Comparison of ENCODE assay signal across 28 cellular contexts in the genomic region with DNA sequence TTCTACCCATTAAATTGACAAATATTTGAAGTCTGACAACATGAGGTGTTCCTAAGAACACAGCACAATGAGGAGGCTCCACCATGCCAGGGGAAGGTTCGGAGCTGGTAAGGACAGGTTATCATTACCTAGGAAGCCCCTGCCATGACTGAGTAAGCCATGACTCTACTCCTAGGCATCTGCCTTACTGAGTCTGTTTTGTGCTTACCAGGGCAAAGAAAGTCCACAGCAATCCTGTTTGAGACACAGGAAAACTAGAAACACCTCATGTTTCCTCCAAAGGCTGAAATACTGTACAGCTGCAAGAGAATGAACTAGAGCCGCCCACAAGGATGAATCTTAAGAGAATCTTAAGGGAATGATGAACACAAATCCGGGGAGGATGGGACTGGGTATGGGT.
"Had no signal": no experiment of that assay in that cellular context is flagged by ENCODE, and none has a peak within 500 bp of the region (broad histone marks: within the 10 kb centered on the region; RNA-seq: fewer than 3 reads in every experiment).

No MANE protein-coding gene starts in this region.

- H3K27me3 Mint-ChIP-seq: activated B cell treated with CpG ODN at 0.5 μM for 24 hours; activated CD8-positive, alpha-beta T cell treated with anti-CD3 and anti-CD28 coated beads for 36 hours; activated naive CD8-positive, alpha-beta T cell treated with anti-CD3 and anti-CD28 coated beads, Interleukin-2, amount 50 U/mL, for 24 hours; activated T-helper 17 cell treated with anti-CD3 and anti-CD28 coated beads, Interleukin-2, amount 50 U/mL, for 72 hours; central memory CD8-positive, alpha-beta T cell; memory B cell; naive thymus-derived CD4-positive, alpha-beta T cell had no signal

- H3K9me3 Mint-ChIP-seq: activated B cell treated with CpG ODN at 0.5 μM for 24 hours; activated CD8-positive, alpha-beta T cell treated with anti-CD3 and anti-CD28 coated beads for 36 hours; activated naive CD8-positive, alpha-beta T cell treated with anti-CD3 and anti-CD28 coated beads, Interleukin-2, amount 50 U/mL, for 24 hours; activated T-cell treated with anti-CD3 and anti-CD28 coated beads, Interleukin-2, amount 50 U/mL, for 4 hours; activated T-helper 17 cell treated with anti-CD3 and anti-CD28 coated beads, Interleukin-2, amount 50 U/mL, for 72 hours; central memory CD8-positive, alpha-beta T cell; memory B cell; naive thymus-derived CD4-positive, alpha-beta T cell; neural crest cell had no signal

- H3K4me3 Mint-ChIP-seq: activated B cell treated with CpG ODN at 0.5 μM for 24 hours; activated CD8-positive, alpha-beta T cell treated with anti-CD3 and anti-CD28 coated beads for 36 hours; activated naive CD8-positive, alpha-beta T cell treated with anti-CD3 and anti-CD28 coated beads, Interleukin-2, amount 50 U/mL, for 24 hours; activated T-cell treated with anti-CD3 and anti-CD28 coated beads, Interleukin-2, amount 50 U/mL, for 4 hours; activated T-helper 17 cell treated with anti-CD3 and anti-CD28 coated beads, Interleukin-2, amount 50 U/mL, for 72 hours; central memory CD8-positive, alpha-beta T cell; memory B cell; neural crest cell had no signal

- H3K4me1 ChIP-seq: breast epithelium, suprapubic skin, tibial artery, upper lobe of right lung had no signal

- H3K27ac Mint-ChIP-seq: activated B cell treated with CpG ODN at 0.5 μM for 24 hours; activated CD8-positive, alpha-beta T cell treated with anti-CD3 and anti-CD28 coated beads for 36 hours; activated naive CD8-positive, alpha-beta T cell treated with anti-CD3 and anti-CD28 coated beads, Interleukin-2, amount 50 U/mL, for 24 hours had no signal

- H3K27me3 ChIP-seq: breast epithelium, dorsolateral prefrontal cortex, esophagus squamous epithelium, pancreas, suprapubic skin, tibial artery, upper lobe of right lung had no signal

- ATAC-seq: activated CD8-positive, alpha-beta T cell treated with anti-CD3 and anti-CD28 coated beads for 36 hours; activated naive CD8-positive, alpha-beta T cell treated with anti-CD3 and anti-CD28 coated beads, Interleukin-2, amount 50 U/mL, for 24 hours; activated T-cell treated with anti-CD3 and anti-CD28 coated beads, Interleukin-2, amount 50 U/mL, for 4 hours; activated T-helper 17 cell treated with anti-CD3 and anti-CD28 coated beads, Interleukin-2, amount 50 U/mL, for 72 hours; naive thymus-derived CD4-positive, alpha-beta T cell; pancreas; right cardiac atrium; upper lobe of right lung had no signal

- H3K27ac ChIP-seq: breast epithelium, esophagus squamous epithelium, pancreas, prostate gland, suprapubic skin, tibial artery, upper lobe of right lung had no signal

- H3K9me3 ChIP-seq: breast epithelium, esophagus squamous epithelium, pancreas, prostate gland, suprapubic skin, tibial artery, upper lobe of right lung had no signal

- DNase-seq: activated B cell treated with CpG ODN at 0.5 μM for 24 hours; activated CD4-positive, alpha-beta T cell treated with anti-CD3 and anti-CD28 coated beads, Interleukin-2, amount 50 U/mL, for 1 hour; activated CD8-positive, alpha-beta T cell treated with anti-CD3 and anti-CD28 coated beads for 36 hours; activated gamma-delta T cell treated with Interleukin-2 at 50 U/mL for 16 hours; activated naive CD4-positive, alpha-beta T cell treated with anti-CD3 and anti-CD28 coated beads, Interleukin-2, amount 50 U/mL, for 16 hours; activated naive CD8-positive, alpha-beta T cell treated with anti-CD3 and anti-CD28 coated beads, Interleukin-2, amount 50 U/mL, for 24 hours; activated T-cell treated with anti-CD3 and anti-CD28 coated beads, Interleukin-2, amount 50 U/mL, for 4 hours; dorsolateral prefrontal cortex; effector memory CD4-positive, alpha-beta T cell; esophagus squamous epithelium; glutamatergic neuron; kidney; midbrain; naive thymus-derived CD4-positive, alpha-beta T cell; nucleus accumbens; pancreas; right cardiac atrium; stimulated activated naive CD4-positive, alpha-beta T cell; T-helper 2 cell; tibial artery; upper lobe of right lung had no signal

- H3K36me3 ChIP-seq: breast epithelium, esophagus squamous epithelium, pancreas, prostate gland, suprapubic skin, tibial artery, upper lobe of right lung had no signal

- H3K4me3 ChIP-seq: breast epithelium, dorsolateral prefrontal cortex, esophagus squamous epithelium, pancreas, prostate gland, suprapubic skin, tibial artery, upper lobe of right lung had no signal
